12 cellular contexts compared by ENCODE assay signal in genomic region chr11:45163956-45164575, GRCh38.
DNase-seq lines count a peak whose midpoint lies in the region; ATAC-seq lines count a peak whose summit lies in the region.
"Had no signal": no experiment of that assay in that cellular context is flagged by ENCODE, and none has a peak within 500 bp of the region (broad histone marks: within the 10 kb centered on the region; RNA-seq: fewer than 3 reads in every experiment).

No MANE protein-coding gene starts in this region.

- ATAC-seq in GM21737 (IDR thresholded peaks at IDR 0.05; ENCODE audit: unreplicated experiment) (no peak), HG03280 (IDR thresholded peaks at IDR 0.05; ENCODE audit: unreplicated experiment) (no peak)

- peak; percentile 35 for DNase-seq in stimulated activated CD4-positive, alpha-beta T cell treated with anti-CD3 and anti-CD28 coated beads, Interleukin-15, amount 100 ng/mL, for 24 hours
- DNase-seq in stimulated activated CD4-positive, alpha-beta T cell treated with anti-CD3 and anti-CD28 coated beads, Interleukin-2, amount 100 ng/mL, for 48 hours = no peak
- DNase-seq in anterior cingulate cortex (lab: John Stamatoyannopoulos, UW) = peak in 30 of 58 donors; percentile 18 to 79 (median 38)
- DNase-seq in kidney tubule cell (ENCODE audit: low spot score) = peak; percentile 24
- DNase-seq in SKM-1 (lab: John Stamatoyannopoulos, UW; ENCODE audit: unreplicated experiment) = no peak
- no peak for DNase-seq in OCI-M2 (lab: John Stamatoyannopoulos, UW; ENCODE audit: unreplicated experiment)
- DNase-seq: activated CD4-positive, alpha-beta T cell treated with anti-CD3 and anti-CD28 coated beads, Interleukin-2, amount 50 U/mL, for 4 hours; amniotic stem cell; NCI-H1105; NK-92 treated with Interleukin-12 subunit alpha and Interleukin-12 subunit beta, amount 100 ng/mL, for 24 hours had no signal

Comparison
In these comparisons a context has a peak if more than half of its experiments do, and no peak if none do; other contexts are left out.
1. DNase-seq: peak in stimulated activated CD4-positive, alpha-beta T cell treated with anti-CD3 and anti-CD28 coated beads, Interleukin-15, amount 100 ng/mL, for 24 hours (single experiment), anterior cingulate cortex (30 of 58) and kidney tubule cell (single experiment); none in stimulated activated CD4-positive, alpha-beta T cell treated with anti-CD3 and anti-CD28 coated beads, Interleukin-2, amount 100 ng/mL, for 48 hours (0 of 2), SKM-1 (single experiment) and OCI-M2 (single experiment).